Comparison of ENCODE assay signal across 1 cellular context in genomic region chr7:29285861-29286260, GRCh38.
A peak's percentile ranks its signal among the peaks of the same experiment; 100 is the strongest.
TF ChIP-seq lines count a peak whose summit lies in the region.

No MANE protein-coding gene starts in this region.

TF ChIP-seq in GM12878, 131 proteins besides CTCF, POLR2A, EP300 and RAD21:
- TF ChIP-seq ZNF217 (IDR thresholded peaks at IDR 0.05) (0 out of 2 replicates have a peak, but pooled peaks have one; percentile 4), NR2F1 (conservative IDR thresholded peaks at IDR 0.05) (no peak)
